ENCODE assay signal across 1 cellular context in genomic region chr3:32856355-32856889, GRCh38.
TF ChIP-seq lines count a peak whose summit lies in the region.

No MANE protein-coding gene starts in this region.

TF ChIP-seq in HepG2, 621 proteins besides CTCF, POLR2A, EP300 and RAD21 (continued from another document and continues in another):
- no peak for TF ChIP-seq CEBPZ (IDR thresholded peaks at IDR 0.05; ENCODE audit: low read length)
- TF ChIP-seq ZSCAN29 (CRISPR knock-in tag; conservative IDR thresholded peaks at IDR 0.05): no peak
- TF ChIP-seq DPF2 (CRISPR knock-in tag; IDR thresholded peaks at IDR 0.05; ENCODE audit: borderline replicate concordance, low read depth): no peak
- no peak for TF ChIP-seq ZNF234 (CRISPR knock-in tag; conservative IDR thresholded peaks at IDR 0.05)
- no peak for TF ChIP-seq ZFP36L1 (CRISPR knock-in tag; IDR thresholded peaks at IDR 0.05)
- TF ChIP-seq ZGPAT (CRISPR knock-in tag; IDR thresholded peaks at IDR 0.05): no peak
- no peak for TF ChIP-seq ZBTB8A (CRISPR knock-in tag; IDR thresholded peaks at IDR 0.05; ENCODE audit: borderline replicate concordance, low read depth)
- TF ChIP-seq ZNF746 (CRISPR knock-in tag; IDR thresholded peaks at IDR 0.05): no peak
- TF ChIP-seq ZBTB14 (CRISPR knock-in tag; IDR thresholded peaks at IDR 0.05): no peak
- no peak for TF ChIP-seq HIVEP1 (CRISPR knock-in tag; IDR thresholded peaks at IDR 0.05)
- no peak for TF ChIP-seq ZBTB33 (CRISPR knock-in tag; IDR thresholded peaks at IDR 0.05)
- 0 out of 2 replicates have a peak, but pooled peaks have one; percentile 3 for TF ChIP-seq PHF21A (CRISPR knock-in tag; IDR thresholded peaks at IDR 0.05)
- no peak for TF ChIP-seq ZFP36 (IDR thresholded peaks at IDR 0.05; ENCODE audit: borderline replicate concordance, low read depth, low read length, partially characterized antibody)
- TF ChIP-seq SOX5 (CRISPR knock-in tag; IDR thresholded peaks at IDR 0.05; ENCODE audit: borderline replicate concordance): no peak
- no peak for TF ChIP-seq CCAR2 (optimal IDR thresholded peaks at IDR 0.05; ENCODE audit: low read depth, low read length)
- TF ChIP-seq ZBTB1 (CRISPR knock-in tag; IDR thresholded peaks at IDR 0.05; ENCODE audit: borderline replicate concordance): no peak
- TF ChIP-seq ZNF292 (CRISPR knock-in tag; IDR thresholded peaks at IDR 0.05; ENCODE audit: borderline replicate concordance, low read depth): no peak
- TF ChIP-seq ZNF678 (CRISPR knock-in tag; IDR thresholded peaks at IDR 0.05): no peak
- no peak; the same call in 1 of the 2 replicates for TF ChIP-seq ZNF280D (CRISPR knock-in tag; IDR thresholded peaks at IDR 0.05)
- no peak for TF ChIP-seq E2F5 (CRISPR knock-in tag; conservative IDR thresholded peaks at IDR 0.05)
- no peak for TF ChIP-seq ZNF33A (CRISPR knock-in tag; IDR thresholded peaks at IDR 0.05; ENCODE audit: borderline replicate concordance)
- no peak for TF ChIP-seq BRCA1 (CRISPR knock-in tag; IDR thresholded peaks at IDR 0.05)
- TF ChIP-seq ZNF543 (CRISPR knock-in tag; IDR thresholded peaks at IDR 0.05): 0 out of 2 replicates have a peak, but pooled peaks have one; percentile 28
- 0 out of 2 replicates have a peak, but pooled peaks have one; percentile 57 for TF ChIP-seq NR2C2 (CRISPR knock-in tag; IDR thresholded peaks at IDR 0.05; ENCODE audit: borderline replicate concordance)
- no peak for TF ChIP-seq ZBTB46 (CRISPR knock-in tag; IDR thresholded peaks at IDR 0.05; ENCODE audit: borderline replicate concordance)
- TF ChIP-seq FOXO4 (CRISPR knock-in tag; conservative IDR thresholded peaks at IDR 0.05): 0 out of 2 replicates have a peak, but pooled peaks have one; percentile 58
- no peak for TF ChIP-seq ZNF557 (CRISPR knock-in tag; IDR thresholded peaks at IDR 0.05)
- TF ChIP-seq KAT2B (IDR thresholded peaks at IDR 0.05; ENCODE audit: borderline replicate concordance, low read depth, low read length): no peak
- no peak for TF ChIP-seq ZNF513 (CRISPR knock-in tag; conservative IDR thresholded peaks at IDR 0.05)
- no peak for TF ChIP-seq SNRNP70 (IDR thresholded peaks at IDR 0.05; ENCODE audit: low read depth, low read length)
- TF ChIP-seq NCOR1 (IDR thresholded peaks at IDR 0.05; ENCODE audit: borderline replicate concordance, low read length): no peak
- TF ChIP-seq NCOA1 (CRISPR knock-in tag; IDR thresholded peaks at IDR 0.05): no peak
- no peak for TF ChIP-seq BCL3 (CRISPR knock-in tag; IDR thresholded peaks at IDR 0.05)
- no peak for TF ChIP-seq MAX (IDR thresholded peaks at IDR 0.05)
- peak; percentile 41; the same call in 1 of the 2 replicates for TF ChIP-seq SKIL (CRISPR knock-in tag; IDR thresholded peaks at IDR 0.05; ENCODE audit: borderline replicate concordance)
- TF ChIP-seq NFE2L2 (IDR thresholded peaks at IDR 0.05; ENCODE audit: low read length): no peak
- TF ChIP-seq ZNF160 (CRISPR knock-in tag; IDR thresholded peaks at IDR 0.05): no peak
